8 cellular contexts compared by ENCODE assay signal in the genomic region with DNA sequence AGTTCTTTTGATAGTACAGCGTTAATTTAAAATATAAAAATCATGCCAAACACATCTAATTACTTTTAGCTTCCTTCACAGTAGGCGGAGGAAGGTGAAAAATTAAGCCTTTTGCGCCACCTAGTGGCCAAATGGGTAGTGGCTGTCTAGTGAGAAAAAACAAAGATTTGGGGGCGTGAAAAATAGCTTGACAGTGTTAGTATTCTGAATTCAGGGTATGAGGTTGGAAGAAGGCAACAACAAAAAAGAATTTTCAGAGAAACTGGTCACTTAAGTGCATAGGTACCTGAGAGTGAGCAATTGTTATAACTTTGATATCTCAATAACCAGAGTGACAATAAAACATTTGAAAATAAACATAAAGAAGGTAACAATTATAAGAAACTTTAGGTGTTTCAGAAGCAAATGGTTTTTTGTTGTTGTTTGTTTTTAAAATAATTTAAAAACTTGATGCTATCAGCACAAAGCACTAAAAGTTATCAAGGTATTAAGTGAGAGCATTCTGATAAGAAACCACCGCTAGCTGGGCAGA. TPM values are rescaled to one million over a fixed set of nuclear protein-coding genes. Genes with fewer than 3 reads are reported as not detected.
DNase-seq lines count a peak whose midpoint lies in the region; ATAC-seq and TF ChIP-seq lines count a peak whose summit lies in the region.

No MANE protein-coding gene starts in this region.

- peak; percentile 77 to 85 for DNase-seq in AML-193 (lab: John Stamatoyannopoulos, UW)
- DNase-seq in GM20000 (ENCODE audit: low spot score): peak; percentile 65
- DNase-seq in NCI-H446 treated with DMSO at 0.1 percent for 48 hours (lab: John Stamatoyannopoulos, UW): peak; percentile 13
- peak; percentile 83 to 87 for DNase-seq in activated CD4-positive, alpha-beta T cell treated with anti-CD3 and anti-CD28 coated beads, Interleukin-2, amount 50 U/mL, for 24 hours (ENCODE audit: low read depth in 1 of 2, low spot score in 1 of 2)
- peak; percentile 66 to 76 for DNase-seq in dermis microvascular lymphatic vessel endothelial cell (ENCODE audit: low read depth in 2 of 2)
- DNase-seq in medulla oblongata (ENCODE audit: extremely low spot score): peak; percentile 94
- peak; percentile 64 to 69 for DNase-seq in stimulated activated CD8-positive, alpha-beta memory T cell treated with anti-CD3 and anti-CD28 coated beads, Interleukin-15, amount 100 ng/mL, for 48 hours (ENCODE audit: low read depth in 2 of 2)

- ATAC-seq in GM19351 (IDR thresholded peaks at IDR 0.05; ENCODE audit: unreplicated experiment): no peak

- peak; percentile 66 for TF ChIP-seq CTCF in GM20000 (IDR thresholded peaks at IDR 0.05; ENCODE audit: extremely low read depth, missing control alignments)

RNA-seq across cellular contexts. Expression of a gene that starts 14.3 kb away (rescaled TPM):
- total RNA-seq in dermis microvascular lymphatic vessel endothelial cell: 23.6 and 27.3 TPM in 2 replicates

RNA-seq across cellular contexts. Expression of a gene that starts 14.8 kb away (rescaled TPM):
- total RNA-seq in dermis microvascular lymphatic vessel endothelial cell: 30.7 and 40.7 TPM in 2 replicates

RNA-seq across cellular contexts. Expression of a gene that starts 24.5 kb away (rescaled TPM):
- 57.3 and 64.9 TPM in 2 replicates for total RNA-seq in dermis microvascular lymphatic vessel endothelial cell

RNA-seq across cellular contexts. Expression of a gene that starts 29.8 kb away (rescaled TPM):
- 26.7 and 27.5 TPM in 2 replicates for total RNA-seq in dermis microvascular lymphatic vessel endothelial cell

RNA-seq across cellular contexts. Expression of a gene that starts 51.5 kb away (rescaled TPM):
- under 0.01 and 0.13 TPM in 2 replicates for total RNA-seq in dermis microvascular lymphatic vessel endothelial cell

Comparison
In these comparisons a context has a peak if more than half of its experiments do, and no peak if none do; other contexts are left out.
1. DNase-seq: peak in every context shown above with its lines; median percentile 94 in medulla oblongata; 85 in activated CD4-positive, alpha-beta T cell treated with anti-CD3 and anti-CD28 coated beads, Interleukin-2, amount 50 U/mL, for 24 hours; 81 in AML-193; 71 in dermis microvascular lymphatic vessel endothelial cell; 66 in stimulated activated CD8-positive, alpha-beta memory T cell treated with anti-CD3 and anti-CD28 coated beads, Interleukin-15, amount 100 ng/mL, for 48 hours; 65 in GM20000; 13 in NCI-H446 treated with DMSO at 0.1 percent for 48 hours.